10 cellular contexts compared by ENCODE assay signal in genomic region chr1:93579891-93580290, GRCh38.
DNase-seq lines count a peak whose midpoint lies in the region; ATAC-seq and TF ChIP-seq lines count a peak whose summit lies in the region.
"Had no signal": no experiment of that assay in that cellular context is flagged by ENCODE, and none has a peak within 500 bp of the region (broad histone marks: within the 10 kb centered on the region; RNA-seq: fewer than 3 reads in every experiment).

No MANE protein-coding gene starts in this region.

- H2BK12ac ChIP-seq in mesenchymal stem cell (ENCODE audit: low read length in 2 of 2) = peak overlapping the region in 1 of 2 experiments; percentile 11

- H3K27me3 ChIP-seq in mesenchymal stem cell (ENCODE audit: control insufficient read depth in 1 of 2, insufficient read depth in 1 of 2, low read length in 2 of 2) (no peaks in the 10 kb centered on the region), aorta (ENCODE audit: control insufficient read depth in 1 of 2, insufficient read depth in 2 of 2, low read length in 1 of 2) (no peaks in the 10 kb centered on the region)

- no peaks in the 10 kb centered on the region for H3K9me3 Mint-ChIP-seq in activated naive CD8-positive, alpha-beta T cell treated with anti-CD3 and anti-CD28 coated beads for 36 hours
- H3K9me3 Mint-ChIP-seq in activated naive CD8-positive, alpha-beta T cell treated with anti-CD3 and anti-CD28 coated beads, Interleukin-2, amount 50 U/mL, for 24 hours = no peaks in the 10 kb centered on the region
- no peaks in the 10 kb centered on the region for H3K9me3 Mint-ChIP-seq in endothelial cell (ENCODE audit: unreplicated experiment)
- H3K9me3 Mint-ChIP-seq in activated CD8-positive, alpha-beta memory T cell treated with anti-CD3 and anti-CD28 coated beads, Interleukin-2, amount 10 ng/mL, durations not matched to agents 7 days and 5 days (ENCODE audit: low read depth) = no peaks in the 10 kb centered on the region
- H3K9me3 Mint-ChIP-seq: natural killer cell had no signal

- CTCF ChIA-PET in activated CD8-positive, alpha-beta memory T cell treated with anti-CD3 and anti-CD28 coated beads, Interleukin-2, amount 10 ng/mL, durations not matched to agents 7 days and 5 days (lab: Charles Lee) = no interaction called here

- H4K8ac ChIP-seq in mesenchymal stem cell (ENCODE audit: low read length) = peak overlapping the region; percentile 76

- no peak overlapping the region for H2BK15ac ChIP-seq in mesenchymal stem cell (ENCODE audit: low read depth, poor library complexity, severe bottlenecking)

- no peak for DNase-seq in activated naive CD8-positive, alpha-beta T cell treated with anti-CD3 and anti-CD28 coated beads for 36 hours
- no peak for DNase-seq in activated naive CD8-positive, alpha-beta T cell treated with anti-CD3 and anti-CD28 coated beads, Interleukin-2, amount 50 U/mL, for 24 hours
- DNase-seq in endothelial cell (ENCODE audit: low spot score) = no peak
- DNase-seq in mesenchymal stem cell = peak; percentile 90
- DNase-seq in aorta = peak in 1 of 2 donors; percentile 71
- DNase-seq in activated CD8-positive, alpha-beta memory T cell treated with anti-CD3 and anti-CD28 coated beads, Interleukin-2, amount 10 ng/mL, durations not matched to agents 7 days and 5 days = no peak
- DNase-seq: natural killer cell, NCI-H2029 treated with DMSO at 0.1 percent for 48 hours had no signal

- H3K79me1 ChIP-seq in mesenchymal stem cell (replicated peaks; ENCODE audit: low read length, poor library complexity, severe bottlenecking) = peaks cover 48% of the 10 kb centered on the region

- H2AFZ ChIP-seq in mesenchymal stem cell (ENCODE audit: low read depth, low read length) = no peak overlapping the region

- no peak overlapping the region for H2BK5ac ChIP-seq in mesenchymal stem cell (ENCODE audit: low read depth, low read length, poor library complexity, severe bottlenecking)

- no peak overlapping the region for H3K4me3 Mint-ChIP-seq in activated naive CD8-positive, alpha-beta T cell treated with anti-CD3 and anti-CD28 coated beads for 36 hours
- H3K4me3 Mint-ChIP-seq in activated naive CD8-positive, alpha-beta T cell treated with anti-CD3 and anti-CD28 coated beads, Interleukin-2, amount 50 U/mL, for 24 hours = no peak overlapping the region
- H3K4me3 Mint-ChIP-seq in endothelial cell (ENCODE audit: unreplicated experiment) = no peak overlapping the region
- no peak overlapping the region for H3K4me3 Mint-ChIP-seq in activated CD8-positive, alpha-beta memory T cell treated with anti-CD3 and anti-CD28 coated beads, Interleukin-2, amount 10 ng/mL, durations not matched to agents 7 days and 5 days
- H3K4me3 Mint-ChIP-seq: natural killer cell had no signal

- H3K36me3 Mint-ChIP-seq in activated naive CD8-positive, alpha-beta T cell treated with anti-CD3 and anti-CD28 coated beads for 36 hours = no peaks in the 10 kb centered on the region
- H3K36me3 Mint-ChIP-seq in activated naive CD8-positive, alpha-beta T cell treated with anti-CD3 and anti-CD28 coated beads, Interleukin-2, amount 50 U/mL, for 24 hours (ENCODE audit: low read depth) = no peaks in the 10 kb centered on the region
- H3K36me3 Mint-ChIP-seq in endothelial cell (ENCODE audit: low read depth, unreplicated experiment) = peaks cover 20% of the 10 kb centered on the region
- no peaks in the 10 kb centered on the region for H3K36me3 Mint-ChIP-seq in activated CD8-positive, alpha-beta memory T cell treated with anti-CD3 and anti-CD28 coated beads, Interleukin-2, amount 10 ng/mL, durations not matched to agents 7 days and 5 days
- H3K36me3 Mint-ChIP-seq: natural killer cell had no signal

- peak overlapping the region in 1 of 2 experiments; percentile 57 for H3K4ac ChIP-seq in mesenchymal stem cell (ENCODE audit: low read depth in 1 of 2, low read length in 2 of 2)

- no peak overlapping the region for H2BK120ac ChIP-seq in mesenchymal stem cell (ENCODE audit: low read depth, low read length)

- 53% methylated on average over 5 of the region's 5 CpGs for WGBS in mesenchymal stem cell
- 64 to 75% methylated on average over 5 of the region's 5 CpGs for WGBS in aorta, 2 donors

- H2AK5ac ChIP-seq in mesenchymal stem cell (ENCODE audit: low read length, severe bottlenecking) = peak overlapping the region; percentile 27

- no peak overlapping the region for H3K23ac ChIP-seq in mesenchymal stem cell (ENCODE audit: low read length in 2 of 2)

- H3K4me1 ChIP-seq in mesenchymal stem cell (ENCODE audit: control insufficient read depth, insufficient read depth, low read depth, low read length) (peaks cover 34% of the 10 kb centered on the region), aorta (ENCODE audit: control insufficient read depth in 1 of 2, insufficient read depth in 2 of 2, low read length in 2 of 2) (no peaks in the 10 kb centered on the region)

- no peak overlapping the region for H3K4me2 ChIP-seq in mesenchymal stem cell (ENCODE audit: low read length, poor library complexity, severe bottlenecking)

- H3K36me3 ChIP-seq in mesenchymal stem cell (ENCODE audit: control insufficient read depth in 1 of 2, insufficient read depth in 2 of 2, low read depth in 1 of 2, low read length in 2 of 2) (peaks cover 65 to 89% of the 10 kb centered on the region in 2 experiments), aorta (ENCODE audit: control insufficient read depth in 1 of 2, insufficient read depth in 2 of 2, low read length in 1 of 2) (peaks cover 3 to 4% of the 10 kb centered on the region in 2 donors)

- TF ChIP-seq CTCF in endothelial cell (IDR thresholded peaks at IDR 0.05; ENCODE audit: unreplicated experiment) = no peak

- H3K4me3 ChIP-seq in mesenchymal stem cell (ENCODE audit: insufficient read depth in 1 of 2, low read depth in 1 of 2, low read length in 2 of 2) (no peak overlapping the region), aorta (ENCODE audit: low read length in 2 of 2) (no peak overlapping the region)

- H3K9ac ChIP-seq in mesenchymal stem cell (ENCODE audit: low read length) = peak overlapping the region; percentile 64

- peak overlapping the region in 1 of 2 experiments; percentile 59 for H3K14ac ChIP-seq in mesenchymal stem cell (ENCODE audit: low read length in 2 of 2)

- H3K4me1 Mint-ChIP-seq in activated naive CD8-positive, alpha-beta T cell treated with anti-CD3 and anti-CD28 coated beads for 36 hours = no peaks in the 10 kb centered on the region
- no peaks in the 10 kb centered on the region for H3K4me1 Mint-ChIP-seq in activated naive CD8-positive, alpha-beta T cell treated with anti-CD3 and anti-CD28 coated beads, Interleukin-2, amount 50 U/mL, for 24 hours
- peaks cover 3% of the 10 kb centered on the region for H3K4me1 Mint-ChIP-seq in endothelial cell (ENCODE audit: unreplicated experiment)
- H3K4me1 Mint-ChIP-seq in activated CD8-positive, alpha-beta memory T cell treated with anti-CD3 and anti-CD28 coated beads, Interleukin-2, amount 10 ng/mL, durations not matched to agents 7 days and 5 days = no peaks in the 10 kb centered on the region
- H3K4me1 Mint-ChIP-seq: natural killer cell had no signal

- intact Hi-C loops in aorta (cut with DNase I) = no loop called here

- H3K9me3 ChIP-seq in mesenchymal stem cell (ENCODE audit: control insufficient read depth, low read length) = no peaks in the 10 kb centered on the region
- H3K9me3 ChIP-seq in aorta (ENCODE audit: control insufficient read depth, low read length) = no peaks in the 10 kb centered on the region

- peak overlapping the region; percentile 22 to 49 for H3K18ac ChIP-seq in mesenchymal stem cell (ENCODE audit: low read depth in 1 of 2, low read length in 2 of 2)

- peak overlapping the region; percentile 76 for H4K91ac ChIP-seq in mesenchymal stem cell (ENCODE audit: low read length)

- peak overlapping the region; percentile 45 for H3K27ac Mint-ChIP-seq in activated naive CD8-positive, alpha-beta T cell treated with anti-CD3 and anti-CD28 coated beads for 36 hours
- H3K27ac Mint-ChIP-seq in activated naive CD8-positive, alpha-beta T cell treated with anti-CD3 and anti-CD28 coated beads, Interleukin-2, amount 50 U/mL, for 24 hours = no peak overlapping the region
- peak overlapping the region; percentile 30 for H3K27ac Mint-ChIP-seq in endothelial cell (ENCODE audit: unreplicated experiment)
- no peak overlapping the region for H3K27ac Mint-ChIP-seq in activated CD8-positive, alpha-beta memory T cell treated with anti-CD3 and anti-CD28 coated beads, Interleukin-2, amount 10 ng/mL, durations not matched to agents 7 days and 5 days
- H3K27ac Mint-ChIP-seq: natural killer cell had no signal

- H3K27ac ChIP-seq in mesenchymal stem cell (ENCODE audit: low read length, poor library complexity, severe bottlenecking) = peak overlapping the region; percentile 70
- H3K27ac ChIP-seq in aorta (ENCODE audit: low read depth in 1 of 2, low read length in 2 of 2) = peak overlapping the region in 1 of 2 donors; percentile 9

- ATAC-seq in activated naive CD8-positive, alpha-beta T cell treated with anti-CD3 and anti-CD28 coated beads, Interleukin-2, amount 50 U/mL, for 24 hours = no peak
- peak; percentile 45 for ATAC-seq in aorta (ENCODE audit: low FRiP score)
- ATAC-seq in HG03095 (IDR thresholded peaks at IDR 0.05; ENCODE audit: unreplicated experiment) = no peak
- no peak for ATAC-seq in activated CD8-positive, alpha-beta memory T cell treated with anti-CD3 and anti-CD28 coated beads, Interleukin-2, amount 10 ng/mL, durations not matched to agents 7 days and 5 days
- no peak for ATAC-seq in HG02588 (IDR thresholded peaks at IDR 0.05; ENCODE audit: unreplicated experiment)
- ATAC-seq: natural killer cell had no signal

- H3K27me3 Mint-ChIP-seq in activated naive CD8-positive, alpha-beta T cell treated with anti-CD3 and anti-CD28 coated beads for 36 hours = no peaks in the 10 kb centered on the region
- no peaks in the 10 kb centered on the region for H3K27me3 Mint-ChIP-seq in activated naive CD8-positive, alpha-beta T cell treated with anti-CD3 and anti-CD28 coated beads, Interleukin-2, amount 50 U/mL, for 24 hours
- peaks cover 10% of the 10 kb centered on the region for H3K27me3 Mint-ChIP-seq in endothelial cell (ENCODE audit: unreplicated experiment)
- no peaks in the 10 kb centered on the region for H3K27me3 Mint-ChIP-seq in activated CD8-positive, alpha-beta memory T cell treated with anti-CD3 and anti-CD28 coated beads, Interleukin-2, amount 10 ng/mL, durations not matched to agents 7 days and 5 days

Comparison
In these comparisons a context has a peak if more than half of its experiments do, and no peak if none do; other contexts are left out.
1. H3K27ac Mint-ChIP-seq: peak in activated naive CD8-positive, alpha-beta T cell treated with anti-CD3 and anti-CD28 coated beads for 36 hours (single experiment) and endothelial cell (single experiment); none in activated naive CD8-positive, alpha-beta T cell treated with anti-CD3 and anti-CD28 coated beads, Interleukin-2, amount 50 U/mL, for 24 hours (single experiment) and activated CD8-positive, alpha-beta memory T cell treated with anti-CD3 and anti-CD28 coated beads, Interleukin-2, amount 10 ng/mL, durations not matched to agents 7 days and 5 days (single experiment).